ENCODE assay signal across 33 cellular contexts in genomic region chr15:79337591-79337990, GRCh38. TPM values are rescaled to one million over a fixed set of nuclear protein-coding genes. Genes with fewer than 3 reads are reported as not detected.
"Had no signal": no experiment of that assay in that cellular context is flagged by ENCODE, and none has a peak within 500 bp of the region (broad histone marks: within the 10 kb centered on the region; RNA-seq: fewer than 3 reads in every experiment).

No MANE protein-coding gene starts in this region.

- H3K4me2 ChIP-seq: smooth muscle cell had no signal

- FAIRE-seq: pancreas had no signal

- H3K27me3 Mint-ChIP-seq: naive thymus-derived CD8-positive, alpha-beta T cell; natural killer cell treated with Interleukin-12 subunit alpha and Interleukin-12 subunit beta and Interleukin-15 and Interleukin-18, amount 100 ng/mL, for 72 hours; stimulated activated memory B cell treated with anti-CD40 and anti-IgM and Interleukin-4, amounts not matched to agents 10 μg/mL and 1 μg/mL and 100 μg/mL, for 72 hours; stimulated activated naive CD8-positive, alpha-beta T cell treated with anti-CD3 and anti-CD28 coated beads, Interleukin-15, amount 100 ng/mL, for 72 hours; type B pancreatic cell had no signal

- H3K27ac Mint-ChIP-seq: natural killer cell treated with Interleukin-12 subunit alpha and Interleukin-12 subunit beta and Interleukin-15 and Interleukin-18, amount 100 ng/mL, for 72 hours; nephron progenitor cell; stimulated activated memory B cell treated with anti-CD40 and anti-IgM and Interleukin-4, amounts not matched to agents 10 μg/mL and 1 μg/mL and 100 μg/mL, for 72 hours; stimulated activated naive CD8-positive, alpha-beta T cell treated with anti-CD3 and anti-CD28 coated beads, Interleukin-15, amount 100 ng/mL, for 72 hours; type B pancreatic cell had no signal

- H3K4me3 Mint-ChIP-seq: naive thymus-derived CD8-positive, alpha-beta T cell; natural killer cell treated with Interleukin-12 subunit alpha and Interleukin-12 subunit beta and Interleukin-15 and Interleukin-18, amount 100 ng/mL, for 72 hours; nephron progenitor cell; neural crest cell; stimulated activated memory B cell treated with anti-CD40 and anti-IgM and Interleukin-4, amounts not matched to agents 10 μg/mL and 1 μg/mL and 100 μg/mL, for 72 hours; stimulated activated naive CD8-positive, alpha-beta T cell treated with anti-CD3 and anti-CD28 coated beads, Interleukin-15, amount 100 ng/mL, for 72 hours; type B pancreatic cell had no signal

- H3K27me3 ChIP-seq: neutrophil, pancreas, spleen, suprapubic skin, testis, tibial artery, transverse colon, upper lobe of right lung, uterus had no signal

- H3K36me3 ChIP-seq: neutrophil, pancreas, spleen, suprapubic skin, tibial artery, transverse colon, upper lobe of right lung, uterus had no signal

- ATAC-seq: naive thymus-derived CD8-positive, alpha-beta T cell; natural killer cell treated with Interleukin-12 subunit alpha and Interleukin-12 subunit beta and Interleukin-15 and Interleukin-18, amount 100 ng/mL, for 72 hours; pancreas; psoas muscle; right cardiac atrium; sciatic nerve; stimulated activated memory B cell treated with anti-CD40 and anti-IgM and Interleukin-4, amounts not matched to agents 10 μg/mL and 1 μg/mL and 100 μg/mL, for 72 hours; stimulated activated naive CD8-positive, alpha-beta T cell treated with anti-CD3 and anti-CD28 coated beads, Interleukin-15, amount 100 ng/mL, for 72 hours; stimulated activated naive CD8-positive, alpha-beta T cell treated with anti-CD3 and anti-CD28 coated beads, Interleukin-15, Interleukin-2, amounts not matched to agents 100 U/mL and 50 U/mL, for 24 hours; upper lobe of right lung had no signal

- H3K27ac ChIP-seq: neutrophil, pancreas, psoas muscle, skin epidermis, spleen, suprapubic skin, testis, tibial artery, transverse colon, upper lobe of right lung, uterus had no signal

- H3K9me3 Mint-ChIP-seq: naive thymus-derived CD8-positive, alpha-beta T cell; natural killer cell treated with Interleukin-12 subunit alpha and Interleukin-12 subunit beta and Interleukin-15 and Interleukin-18, amount 100 ng/mL, for 72 hours; neural crest cell; stimulated activated memory B cell treated with anti-CD40 and anti-IgM and Interleukin-4, amounts not matched to agents 10 μg/mL and 1 μg/mL and 100 μg/mL, for 72 hours; stimulated activated naive CD8-positive, alpha-beta T cell treated with anti-CD3 and anti-CD28 coated beads, Interleukin-15, amount 100 ng/mL, for 72 hours; type B pancreatic cell had no signal

- H3K36me3 Mint-ChIP-seq: naive thymus-derived CD8-positive, alpha-beta T cell; natural killer cell treated with Interleukin-12 subunit alpha and Interleukin-12 subunit beta and Interleukin-15 and Interleukin-18, amount 100 ng/mL, for 72 hours; type B pancreatic cell had no signal

- H3K4me1 ChIP-seq: psoas muscle, spleen, testis, transverse colon, uterus had no signal

- H3K4me3 ChIP-seq: pancreas, psoas muscle, skin epidermis, smooth muscle cell, spleen, suprapubic skin, testis, tibial artery, transverse colon, upper lobe of right lung, uterus had no signal

- H3K9me3 ChIP-seq: neutrophil, pancreas, psoas muscle, spleen, suprapubic skin, testis, tibial artery, transverse colon, upper lobe of right lung, uterus had no signal

- DNase-seq: naive thymus-derived CD8-positive, alpha-beta T cell; nephron progenitor cell; nucleus accumbens; pancreas; psoas muscle; right cardiac atrium; spleen; stimulated activated CD4-positive, alpha-beta T cell treated with anti-CD3 and anti-CD28 coated beads, Interleukin-12 subunit alpha, Interleukin-12 subunit beta, amount 100 ng/mL, for 4 hours; stimulated activated CD4-positive, alpha-beta T cell treated with anti-CD3 and anti-CD28 coated beads, Interleukin-1b, Interleukin-23, amount 100 ng/mL, for 48 hours; stimulated activated CD4-positive, alpha-beta T cell treated with anti-CD3 and anti-CD28 coated beads, Interleukin-4, amount 100 ng/mL, for 1 hour; stimulated activated CD4-positive, alpha-beta T cell treated with anti-CD3 and anti-CD28 coated beads, Interleukin-4, amount 100 ng/mL, for 4 hours; stimulated activated CD8-positive, alpha-beta memory T cell treated with anti-CD3 and anti-CD28 coated beads, Interleukin-4, amount 100 ng/mL, for 48 hours; stimulated activated naive CD4-positive, alpha-beta T cell; stimulated activated naive CD8-positive, alpha-beta T cell treated with anti-CD3 and anti-CD28 coated beads, Interleukin-15, amount 100 ng/mL, for 72 hours; stimulated activated naive CD8-positive, alpha-beta T cell treated with anti-CD3 and anti-CD28 coated beads, Interleukin-15, Interleukin-2, amounts not matched to agents 100 U/mL and 50 U/mL, for 24 hours; substantia nigra; testis; tibial artery; transverse colon; upper lobe of right lung; uterus had no signal

- H3K4me1 Mint-ChIP-seq: nephron progenitor cell; neural crest cell; stimulated activated memory B cell treated with anti-CD40 and anti-IgM and Interleukin-4, amounts not matched to agents 10 μg/mL and 1 μg/mL and 100 μg/mL, for 72 hours; stimulated activated naive CD8-positive, alpha-beta T cell treated with anti-CD3 and anti-CD28 coated beads, Interleukin-15, amount 100 ng/mL, for 72 hours had no signal

RNA-seq across cellular contexts. Expression of gene ANKRD34C, which starts 55.1 kb away (rescaled TPM):
- total RNA-seq: naive thymus-derived CD8-positive, alpha-beta T cell; natural killer cell treated with Interleukin-12 subunit alpha and Interleukin-12 subunit beta and Interleukin-15 and Interleukin-18, amount 100 ng/mL, for 72 hours; neural crest cell; omental fat pad; psoas muscle; renal cortical epithelial cell; right cardiac atrium; smooth muscle cell; spleen; suprapubic skin; transverse colon; upper lobe of right lung; urinary bladder; uterus had no signal
- polyA plus RNA-seq: naive thymus-derived CD8-positive, alpha-beta T cell; smooth muscle cell; spleen; urinary bladder had no signal
